Comparison of ENCODE assay signal across 1 cellular context in the genomic region with DNA sequence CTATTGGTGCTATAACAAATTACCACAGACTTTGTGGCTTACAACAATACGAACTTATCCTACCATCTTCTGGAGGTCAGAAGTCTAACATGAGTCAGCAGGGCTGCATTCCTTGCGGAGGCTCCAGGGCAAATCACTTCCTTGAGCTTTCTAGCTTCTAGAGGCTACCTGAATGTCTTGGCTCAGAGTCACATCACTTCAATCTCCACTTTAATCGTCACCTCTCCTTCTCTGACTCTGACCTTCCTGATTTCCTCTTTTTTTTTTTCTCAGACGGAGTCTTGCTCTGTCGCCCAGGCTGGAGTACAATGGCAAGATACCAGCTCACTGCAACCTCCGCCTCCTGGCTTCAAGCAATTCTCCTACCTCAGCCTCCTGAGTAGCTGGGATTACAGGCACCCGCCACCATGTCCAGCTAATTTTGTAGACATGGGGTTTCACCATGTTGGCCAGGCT.
TF ChIP-seq lines count a peak whose summit lies in the region.

No MANE protein-coding gene starts in this region.

TF ChIP-seq in endothelial cell of umbilical vein, 7 proteins besides CTCF, POLR2A, EP300 and RAD21:
- TF ChIP-seq JUN (IDR thresholded peaks at IDR 0.05; ENCODE audit: borderline replicate concordance, insufficient read depth, insufficient read length, low read depth) (peak; percentile 94), POLR2AphosphoS5 (IDR thresholded peaks at IDR 0.05; ENCODE audit: insufficient read depth, low read depth, low read length) (peak; percentile 83), EZH2 (IDR thresholded peaks at IDR 0.05; ENCODE audit: borderline replicate concordance, low read depth, low read length, severe bottlenecking) (no peak), MYC (IDR thresholded peaks at IDR 0.05; ENCODE audit: low read depth, low read length) (no peak), GATA2 (IDR thresholded peaks at IDR 0.05; ENCODE audit: insufficient read depth, insufficient read length, low read depth, low read length) (peak; percentile 98), FOS (IDR thresholded peaks at IDR 0.05; ENCODE audit: borderline replicate concordance, insufficient read depth, low read length) (peak; percentile 94)
- TF ChIP-seq, protein P1, sequence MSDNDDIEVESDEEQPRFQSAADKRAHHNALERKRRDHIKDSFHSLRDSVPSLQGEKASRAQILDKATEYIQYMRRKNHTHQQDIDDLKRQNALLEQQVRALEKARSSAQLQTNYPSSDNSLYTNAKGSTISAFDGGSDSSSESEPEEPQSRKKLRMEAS (IDR thresholded peaks at IDR 0.05; ENCODE audit: insufficient read depth, insufficient read length): no peak
